Comparison of ENCODE assay signal across 20 cellular contexts in genomic region chr9:96062854-96063253, GRCh38.
A peak's percentile ranks its signal among the peaks of the same experiment; 100 is the strongest.
DNase-seq lines count a peak whose midpoint lies in the region; ATAC-seq and TF ChIP-seq lines count a peak whose summit lies in the region.
"Had no signal": no experiment of that assay in that cellular context is flagged by ENCODE, and none has a peak within 500 bp of the region (broad histone marks: within the 10 kb centered on the region; RNA-seq: fewer than 3 reads in every experiment).

No MANE protein-coding gene starts in this region.

- no peak overlapping the region for H2BK5ac ChIP-seq in trophoblast cell (ENCODE audit: low read depth, low read length, poor library complexity)

- ATAC-seq in T-helper 17 cell, result no peak
- ATAC-seq: Panc1 had no signal

- H2AFZ ChIP-seq in hepatocyte (no peak overlapping the region), trophoblast cell (ENCODE audit: insufficient read depth, low read length, poor library complexity) (no peak overlapping the region)

- H3K79me1 ChIP-seq in trophoblast cell (ENCODE audit: low read length), result peaks cover 5% of the 10 kb centered on the region

- no peak overlapping the region for H3K14ac ChIP-seq in trophoblast cell (ENCODE audit: low read length)

- H3K9me3 ChIP-seq in T-helper 17 cell (ENCODE audit: control insufficient read depth, low read length, poor library complexity, severe bottlenecking) (no peaks in the 10 kb centered on the region), hepatocyte (ENCODE audit: low read depth) (no peaks in the 10 kb centered on the region), trophoblast cell (ENCODE audit: insufficient read depth, low read depth, low read length) (no peaks in the 10 kb centered on the region)
- H3K9me3 ChIP-seq: BE2C, HAP-1 had no signal

- H3K4me3 Mint-ChIP-seq in T-helper 17 cell, result no peak overlapping the region
- H3K4me3 Mint-ChIP-seq: CD4-positive, alpha-beta T cell had no signal

- DNase-seq in ELF-1 (ENCODE audit: low read depth, low spot score) (peak; percentile 69), T-helper 17 cell (no peak), hepatocyte (ENCODE audit: low spot score) (no peak), trophoblast cell (peak; percentile 15 to 40), cerebellum (ENCODE audit: low spot score) (no peak), activated T-cell treated with anti-CD3 and anti-CD28 coated beads for 4 hours (no peak), putamen (ENCODE audit: low spot score) (no peak)
- DNase-seq: BE2C; CD4-positive, alpha-beta T cell; DND-41; KG1; NCI-H1105; NCI-H146; NCI-H2029; NCI-H226; NCI-H510A treated with DMSO at 0.1 percent for 48 hours; NCI-H748 treated with DMSO at 0.1 percent for 48 hours; SIG-M5 had no signal

- peak overlapping the region; percentile 33 for H3K18ac ChIP-seq in trophoblast cell (ENCODE audit: low read length)

- H3K27me3 ChIP-seq in hepatocyte, result no peaks in the 10 kb centered on the region
- no peaks in the 10 kb centered on the region for H3K27me3 ChIP-seq in trophoblast cell (ENCODE audit: insufficient read depth, low read length)
- H3K27me3 ChIP-seq: BE2C had no signal

- H3K4me1 Mint-ChIP-seq in T-helper 17 cell, result peaks cover 5% of the 10 kb centered on the region

- H3K36me3 Mint-ChIP-seq in T-helper 17 cell (ENCODE audit: low read depth), result peaks cover 3% of the 10 kb centered on the region

- H2AK5ac ChIP-seq in trophoblast cell (ENCODE audit: low read length), result peak overlapping the region; percentile 17

- no peak overlapping the region for H3K9ac ChIP-seq in trophoblast cell (ENCODE audit: low read length)

- H3K4me3 ChIP-seq in hepatocyte (no peak overlapping the region), trophoblast cell (ENCODE audit: low read depth, low read length) (no peak overlapping the region)
- H3K4me3 ChIP-seq: HAP-1 had no signal

- H3K9me2 ChIP-seq in hepatocyte (replicated peaks; ENCODE audit: insufficient read depth), result no peaks in the 10 kb centered on the region

- H3K27me3 Mint-ChIP-seq in T-helper 17 cell, result peaks cover 7% of the 10 kb centered on the region
- H3K27me3 Mint-ChIP-seq: CD4-positive, alpha-beta T cell had no signal

- H3K4me2 ChIP-seq in hepatocyte, result no peak overlapping the region
- no peak overlapping the region for H3K4me2 ChIP-seq in trophoblast cell (ENCODE audit: low read length)

- no peaks in the 10 kb centered on the region for H3K79me2 ChIP-seq in hepatocyte
- H3K79me2 ChIP-seq in trophoblast cell (ENCODE audit: control insufficient read depth, insufficient read depth, low read length, poor library complexity), result no peaks in the 10 kb centered on the region

- H4K12ac ChIP-seq in trophoblast cell (ENCODE audit: low read depth, low read length), result no peak overlapping the region

- no peak overlapping the region for H3K4ac ChIP-seq in trophoblast cell (ENCODE audit: low read depth, low read length)

- H4K8ac ChIP-seq in trophoblast cell (ENCODE audit: low read depth, low read length), result no peak overlapping the region

- H2BK12ac ChIP-seq in trophoblast cell (ENCODE audit: low read length), result peak overlapping the region; percentile 72

- H2BK120ac ChIP-seq in trophoblast cell (ENCODE audit: insufficient read depth, low read length, poor library complexity), result peak overlapping the region; percentile 41

- 82% methylated on average over 3 of the region's 3 CpGs for WGBS in hepatocyte (ENCODE audit: low lambda C conversion rate, missing lambda C conversion rate)
- WGBS in trophoblast cell (ENCODE audit: extremely low coverage, insufficient coverage, insufficient read length), result no CpG with 5 or more reads among the region's 3 CpGs

- no peak overlapping the region for H3K23ac ChIP-seq in trophoblast cell (ENCODE audit: low read length)

- H3K27ac Mint-ChIP-seq in T-helper 17 cell, result peak overlapping the region; percentile 62
- H3K27ac Mint-ChIP-seq: CD4-positive, alpha-beta T cell had no signal

- H4K91ac ChIP-seq in trophoblast cell (ENCODE audit: low read depth, low read length), result peak overlapping the region; percentile 40

- H3K36me3 ChIP-seq in hepatocyte (replicated peaks; ENCODE audit: insufficient read depth, low read depth), result no peaks in the 10 kb centered on the region
- no peaks in the 10 kb centered on the region for H3K36me3 ChIP-seq in trophoblast cell (ENCODE audit: control insufficient read depth in 1 of 2, insufficient read depth in 2 of 2, low read length in 2 of 2)
- H3K36me3 ChIP-seq: BE2C, HAP-1 had no signal

- H3K4me1 ChIP-seq in hepatocyte (ENCODE audit: insufficient read depth), result peaks cover 17% of the 10 kb centered on the region
- H3K4me1 ChIP-seq in trophoblast cell (ENCODE audit: control insufficient read depth in 1 of 2, insufficient read depth in 2 of 2, low read length in 2 of 2), result peaks cover 15 to 20% of the 10 kb centered on the region in 2 experiments
- H3K4me1 ChIP-seq: BE2C, HAP-1 had no signal

- H4K20me1 ChIP-seq in hepatocyte (ENCODE audit: insufficient read depth, poor library complexity, severe bottlenecking), result no peaks in the 10 kb centered on the region

- no peak for TF ChIP-seq CTCF in hepatocyte (IDR thresholded peaks at IDR 0.05; ENCODE audit: poor library complexity)

- H3K27ac ChIP-seq in hepatocyte (peak overlapping the region; percentile 85), trophoblast cell (ENCODE audit: low read depth, low read length) (no peak overlapping the region)

Comparison
In these comparisons a context has a peak if more than half of its experiments do, and no peak if none do; other contexts are left out.
1. DNase-seq: peak in ELF-1 (single experiment) and trophoblast cell (2 of 2); none in T-helper 17 cell (0 of 3), hepatocyte (single experiment), cerebellum (single experiment), activated T-cell treated with anti-CD3 and anti-CD28 coated beads for 4 hours (single experiment) and putamen (single experiment).